ENCODE assay signal across 22 cellular contexts in genomic region chr19:47027586-47028371, GRCh38. TPM values are rescaled to one million over a fixed set of nuclear protein-coding genes. Genes with fewer than 3 reads are reported as not detected.
"Had no signal": no experiment of that assay in that cellular context is flagged by ENCODE, and none has a peak within 500 bp of the region (broad histone marks: within the 10 kb centered on the region; RNA-seq: fewer than 3 reads in every experiment).

No MANE protein-coding gene starts in this region.

- H3K27ac ChIP-seq: brain microvascular endothelial cell, coronary artery, lower lobe of right lung, neutrophil, transverse colon, WERI-Rb-1 had no signal

- H3K9me3 ChIP-seq: lower lobe of right lung, neutrophil, transverse colon had no signal

- H3K4me1 ChIP-seq: lower lobe of right lung had no signal

- H3K36me3 Mint-ChIP-seq: activated naive CD8-positive, alpha-beta T cell treated with anti-CD3 and anti-CD28 coated beads for 36 hours had no signal

- ATAC-seq: activated CD4-positive, alpha-beta T cell treated with anti-CD3 and anti-CD28 coated beads for 36 hours; left cardiac atrium; lower lobe of right lung had no signal

- H3K4me3 ChIP-seq: coronary artery, lower lobe of right lung, transverse colon had no signal

- H3K27ac Mint-ChIP-seq: activated CD4-positive, alpha-beta memory T cell treated with anti-CD3 and anti-CD28 coated beads, Interleukin-2, amount 10 ng/mL, durations not matched to agents 7 days and 5 days; activated CD4-positive, alpha-beta T cell treated with anti-CD3 and anti-CD28 coated beads for 36 hours; activated naive CD8-positive, alpha-beta T cell treated with anti-CD3 and anti-CD28 coated beads for 36 hours; activated T-cell treated with anti-CD3 and anti-CD28 coated beads, Interleukin-2, amount 50 U/mL, for 24 hours; immature natural killer cell; T-helper 1 cell treated with Interleukin-12 subunit alpha and Interleukin-12 subunit beta and Interleukin-4 antibody, amounts not matched to agents 30 μg/mL and 1 μg/mL, for 36 hours had no signal

- DNase-seq: activated CD4-positive, alpha-beta memory T cell treated with anti-CD3 and anti-CD28 coated beads, Interleukin-2, amount 10 ng/mL, durations not matched to agents 7 days and 5 days; activated CD4-positive, alpha-beta T cell treated with anti-CD3 and anti-CD28 coated beads for 36 hours; activated effector memory CD4-positive, alpha-beta T cell treated with Interleukin-2 at 50 U/mL for 16 hours; activated naive CD8-positive, alpha-beta T cell treated with anti-CD3 and anti-CD28 coated beads for 36 hours; activated T-cell treated with anti-CD3 and anti-CD28 coated beads, Interleukin-2, amount 50 U/mL, for 24 hours; amygdala; brain microvascular endothelial cell; effector CD4-positive, alpha-beta T cell; foreskin fibroblast; hypothalamus; immature natural killer cell; left cardiac atrium; lower lobe of right lung; midbrain; stimulated activated CD4-positive, alpha-beta T cell treated with anti-CD3 and anti-CD28 coated beads, Interleukin-4, amount 100 ng/mL, for 1 hour; stimulated activated naive CD4-positive, alpha-beta T cell treated with Interleukin-2 at 50 U/mL for 16 hours; transverse colon had no signal

- H3K36me3 ChIP-seq: brain microvascular endothelial cell, lower lobe of right lung, neutrophil, transverse colon, WERI-Rb-1 had no signal

- H3K4me3 Mint-ChIP-seq: activated CD4-positive, alpha-beta memory T cell treated with anti-CD3 and anti-CD28 coated beads, Interleukin-2, amount 10 ng/mL, durations not matched to agents 7 days and 5 days; activated CD4-positive, alpha-beta T cell treated with anti-CD3 and anti-CD28 coated beads for 36 hours; activated naive CD8-positive, alpha-beta T cell treated with anti-CD3 and anti-CD28 coated beads for 36 hours; activated T-cell treated with anti-CD3 and anti-CD28 coated beads, Interleukin-2, amount 50 U/mL, for 24 hours; central memory CD8-positive, alpha-beta T cell; immature natural killer cell; T-helper 1 cell treated with Interleukin-12 subunit alpha and Interleukin-12 subunit beta and Interleukin-4 antibody, amounts not matched to agents 30 μg/mL and 1 μg/mL, for 36 hours had no signal

- H3K9me3 Mint-ChIP-seq: activated CD4-positive, alpha-beta memory T cell treated with anti-CD3 and anti-CD28 coated beads, Interleukin-2, amount 10 ng/mL, durations not matched to agents 7 days and 5 days; activated naive CD8-positive, alpha-beta T cell treated with anti-CD3 and anti-CD28 coated beads for 36 hours; activated T-cell treated with anti-CD3 and anti-CD28 coated beads, Interleukin-2, amount 50 U/mL, for 24 hours; central memory CD8-positive, alpha-beta T cell; immature natural killer cell; T-helper 1 cell treated with Interleukin-12 subunit alpha and Interleukin-12 subunit beta and Interleukin-4 antibody, amounts not matched to agents 30 μg/mL and 1 μg/mL, for 36 hours had no signal

RNA-seq across cellular contexts. Expression of gene NPAS1, which starts 8.1 kb away (rescaled TPM):
- polyA plus RNA-seq: immature natural killer cell had no signal
